9 cellular contexts compared by ENCODE assay signal in the genomic region with DNA sequence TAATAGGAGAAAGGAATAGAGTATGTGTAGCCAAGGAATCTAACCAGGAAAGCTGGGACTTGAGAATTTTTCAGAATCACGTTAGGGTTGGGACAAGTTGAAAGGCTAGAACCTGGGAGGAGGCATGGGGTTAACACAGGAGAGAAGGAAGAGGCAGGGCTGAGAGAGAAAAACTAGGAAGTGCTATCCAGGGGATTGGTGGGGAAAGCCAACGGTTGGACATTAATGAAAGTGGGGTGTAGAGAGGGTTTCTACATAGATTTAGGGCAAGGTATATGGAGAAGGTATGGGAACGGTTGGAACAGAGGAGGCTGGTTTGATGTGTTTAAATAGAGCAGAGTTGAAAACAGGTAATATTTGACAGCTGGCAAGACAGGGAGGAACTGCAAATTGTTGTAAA. TPM values are rescaled to one million over a fixed set of nuclear protein-coding genes. Genes with fewer than 3 reads are reported as not detected.
A peak's percentile ranks its signal among the peaks of the same experiment; 100 is the strongest.
DNase-seq lines count a peak whose midpoint lies in the region; ATAC-seq, FAIRE-seq and TF ChIP-seq lines count a peak whose summit lies in the region.
"Had no signal": no experiment of that assay in that cellular context is flagged by ENCODE, and none has a peak within 500 bp of the region (broad histone marks: within the 10 kb centered on the region; RNA-seq: fewer than 3 reads in every experiment).

No MANE protein-coding gene starts in this region.

- no peaks in the 10 kb centered on the region for H3K9me3 ChIP-seq in DND-41 (ENCODE audit: insufficient read depth, low read length, severe bottlenecking)
- no peaks in the 10 kb centered on the region for H3K9me3 ChIP-seq in OCI-LY3 (ENCODE audit: insufficient read depth, low read length)
- H3K9me3 ChIP-seq in endothelial cell of umbilical vein (replicated peaks; ENCODE audit: control insufficient read depth, insufficient read depth, low read length), result no peaks in the 10 kb centered on the region
- peaks cover under 1% of the 10 kb centered on the region for H3K9me3 ChIP-seq in trophoblast cell (ENCODE audit: insufficient read depth, low read depth, low read length)

- H2BK12ac ChIP-seq in trophoblast cell (ENCODE audit: low read length), result no peak overlapping the region

- peaks cover 71% of the 10 kb centered on the region for H4K20me1 ChIP-seq in DND-41 (ENCODE audit: insufficient read depth, low read length)
- H4K20me1 ChIP-seq in OCI-LY3 (ENCODE audit: insufficient read depth, low read length), result peaks cover 65% of the 10 kb centered on the region
- H4K20me1 ChIP-seq in endothelial cell of umbilical vein (replicated peaks; ENCODE audit: control insufficient read depth, extremely low read depth, insufficient read depth, low read length), result peaks cover 23% of the 10 kb centered on the region

- ATAC-seq in DND-41 (ENCODE audit: insufficient read depth, low read depth) (no peak), HG03097 (IDR thresholded peaks at IDR 0.05; ENCODE audit: low FRiP score, unreplicated experiment) (no peak)

- no peak overlapping the region for H3K14ac ChIP-seq in trophoblast cell (ENCODE audit: low read length)

- no peak overlapping the region for H2AFZ ChIP-seq in DND-41 (ENCODE audit: low read depth, low read length)
- no peak overlapping the region for H2AFZ ChIP-seq in OCI-LY3 (ENCODE audit: low read depth, low read length)
- no peak overlapping the region for H2AFZ ChIP-seq in endothelial cell of umbilical vein (ENCODE audit: low read depth, low read length)
- no peak overlapping the region for H2AFZ ChIP-seq in trophoblast cell (ENCODE audit: insufficient read depth, low read length, poor library complexity)

- H3K4me1 ChIP-seq in DND-41 (ENCODE audit: insufficient read depth, low read length), result peaks cover 43% of the 10 kb centered on the region
- H3K4me1 ChIP-seq in OCI-LY3 (ENCODE audit: low read length), result peaks cover 37% of the 10 kb centered on the region
- peaks cover 26% of the 10 kb centered on the region for H3K4me1 ChIP-seq in endothelial cell of umbilical vein (ENCODE audit: control insufficient read depth, extremely low read depth, insufficient read depth, low read length)
- peaks cover 10 to 14% of the 10 kb centered on the region in 2 experiments for H3K4me1 ChIP-seq in trophoblast cell (ENCODE audit: control insufficient read depth in 1 of 2, insufficient read depth in 2 of 2, low read length in 2 of 2)

- CTCF ChIA-PET in endothelial cell of umbilical vein (lab: Charles Lee), result no interaction called here

- peak overlapping the region; percentile 18; the same call in 1 of the 2 replicates for H3K27ac ChIP-seq in DND-41 (ENCODE audit: low read length)
- no peak overlapping the region for H3K27ac ChIP-seq in OCI-LY3 (ENCODE audit: low read length)
- H3K27ac ChIP-seq in endothelial cell of umbilical vein (ENCODE audit: insufficient read depth, low read depth, low read length), result no peak overlapping the region
- H3K27ac ChIP-seq in trophoblast cell (ENCODE audit: low read depth, low read length), result no peak overlapping the region
- no peak overlapping the region for H3K27ac ChIP-seq in brain microvascular endothelial cell

- FAIRE-seq in endothelial cell of umbilical vein (lab: Jason Lieb, UNC), result no peak

- peak overlapping the region in 1 of 2 experiments; percentile 65; a peak in 1 of 4 replicates for H3K4me3 ChIP-seq in DND-41 (ENCODE audit: low read depth in 1 of 2, low read length in 2 of 2)
- H3K4me3 ChIP-seq in OCI-LY3 (ENCODE audit: low read length), result peak overlapping the region; percentile 99
- peak overlapping the region in 1 of 3 experiments; percentile 91 for H3K4me3 ChIP-seq in endothelial cell of umbilical vein (replicated peaks in 1 of 3; ENCODE audit: insufficient read depth in 1 of 3, low read depth in 1 of 3, low read length in 3 of 3)
- no peak overlapping the region for H3K4me3 ChIP-seq in trophoblast cell (ENCODE audit: low read depth, low read length)
- H3K4me3 ChIP-seq in brain microvascular endothelial cell (ENCODE audit: low read depth, low read length), result no peak overlapping the region

- H4K8ac ChIP-seq in trophoblast cell (ENCODE audit: low read depth, low read length), result no peak overlapping the region

- H3K9me1 ChIP-seq in endothelial cell of umbilical vein (replicated peaks; ENCODE audit: control insufficient read depth, extremely low read depth, insufficient read depth, low read length), result no peaks in the 10 kb centered on the region

- H3K4me2 ChIP-seq in DND-41 (ENCODE audit: insufficient read depth, low read length), result peak overlapping the region; percentile 76
- H3K4me2 ChIP-seq in OCI-LY3 (ENCODE audit: low read length), result peak overlapping the region; percentile 99
- peak overlapping the region; percentile 98 for H3K4me2 ChIP-seq in endothelial cell of umbilical vein (ENCODE audit: insufficient read depth, low read length)
- peak overlapping the region; percentile 6 for H3K4me2 ChIP-seq in trophoblast cell (ENCODE audit: low read length)

- H2BK5ac ChIP-seq in trophoblast cell (ENCODE audit: low read depth, low read length, poor library complexity), result no peak overlapping the region

- DNase-seq in DND-41, result no peak
- DNase-seq in endothelial cell of umbilical vein (ENCODE audit: low read depth, low spot score), result no peak
- DNase-seq in trophoblast cell, result no peak
- no peak for DNase-seq in germinal center (ENCODE audit: low spot score)
- no peak for DNase-seq in brain microvascular endothelial cell
- no peak for DNase-seq in NCI-H1694 (lab: John Stamatoyannopoulos, UW)
- DNase-seq: NCI-H446 had no signal

- peaks cover 20% of the 10 kb centered on the region for H3K79me1 ChIP-seq in trophoblast cell (ENCODE audit: low read length)

- intact Hi-C loops in endothelial cell of umbilical vein (cut with micrococcal nuclease), result no loop called here

- 100% methylated on average over 1 of the region's 3 CpGs for WGBS in trophoblast cell (ENCODE audit: extremely low coverage, insufficient coverage, insufficient read length)

- no peak overlapping the region for H2AK5ac ChIP-seq in trophoblast cell (ENCODE audit: low read length)

- H2BK120ac ChIP-seq in trophoblast cell (ENCODE audit: insufficient read depth, low read length, poor library complexity), result no peak overlapping the region

- H3K4ac ChIP-seq in trophoblast cell (ENCODE audit: low read depth, low read length), result peak overlapping the region; percentile 95

- POLR2A ChIA-PET in endothelial cell of umbilical vein (lab: Charles Lee), result no interaction called here

- H3K79me2 ChIP-seq in DND-41 (ENCODE audit: insufficient read depth, low read length) (peaks cover 96% of the 10 kb centered on the region), OCI-LY3 (ENCODE audit: low read length) (peaks cover 92% of the 10 kb centered on the region), endothelial cell of umbilical vein (ENCODE audit: control insufficient read depth, insufficient read depth, low read length) (peaks cover 72% of the 10 kb centered on the region), trophoblast cell (ENCODE audit: control insufficient read depth, insufficient read depth, low read length, poor library complexity) (peaks cover 46% of the 10 kb centered on the region)

- H3K36me3 ChIP-seq in DND-41 (ENCODE audit: insufficient read depth, low read length) (peaks cover 71% of the 10 kb centered on the region), OCI-LY3 (replicated peaks; ENCODE audit: low read depth, low read length) (peaks cover 69% of the 10 kb centered on the region), endothelial cell of umbilical vein (ENCODE audit: control insufficient read depth in 2 of 2, extremely low read depth in 1 of 2, insufficient read depth in 2 of 2, low read length in 2 of 2) (peaks cover 25 to 28% of the 10 kb centered on the region in 2 experiments), trophoblast cell (ENCODE audit: control insufficient read depth in 1 of 2, insufficient read depth in 2 of 2, low read length in 2 of 2) (peaks cover 25 to 37% of the 10 kb centered on the region in 2 experiments), brain microvascular endothelial cell (replicated peaks) (peaks cover 38% of the 10 kb centered on the region)

- peak overlapping the region; percentile 83 for H3K9ac ChIP-seq in DND-41 (ENCODE audit: low read depth, low read length)
- H3K9ac ChIP-seq in OCI-LY3 (ENCODE audit: low read length), result peak overlapping the region; percentile 23; the same call in 1 of the 2 replicates
- H3K9ac ChIP-seq in endothelial cell of umbilical vein (replicated peaks; ENCODE audit: extremely low read depth, insufficient read depth, low read length), result no peak overlapping the region
- no peak overlapping the region for H3K9ac ChIP-seq in trophoblast cell (ENCODE audit: low read length)

- in situ Hi-C loops in brain microvascular endothelial cell (cut with HindIII; ENCODE audit: low pct_ligation_motif_present, low sequenced_read_pairs), result no loop called here

- H3K27me3 ChIP-seq in DND-41 (ENCODE audit: insufficient read depth, low read length, poor library complexity) (no peaks in the 10 kb centered on the region), OCI-LY3 (ENCODE audit: low read depth, low read length) (no peaks in the 10 kb centered on the region), endothelial cell of umbilical vein (ENCODE audit: control insufficient read depth in 2 of 2, insufficient read depth in 2 of 2, low read length in 2 of 2) (no peaks in the 10 kb centered on the region), trophoblast cell (ENCODE audit: insufficient read depth, low read length) (no peaks in the 10 kb centered on the region), brain microvascular endothelial cell (replicated peaks) (no peaks in the 10 kb centered on the region)

- no peak overlapping the region for H3K18ac ChIP-seq in trophoblast cell (ENCODE audit: low read length)

- H3K23ac ChIP-seq in trophoblast cell (ENCODE audit: low read length), result no peak overlapping the region

- H4K91ac ChIP-seq in trophoblast cell (ENCODE audit: low read depth, low read length), result no peak overlapping the region

- no peak for TF ChIP-seq CTCF in DND-41 (IDR thresholded peaks at IDR 0.05; ENCODE audit: borderline replicate concordance, extremely low read depth, low read length, poor library complexity, severe bottlenecking)
- TF ChIP-seq CTCF in OCI-LY3 (IDR thresholded peaks at IDR 0.05; ENCODE audit: low read depth, low read length), result no peak
- no peak for TF ChIP-seq CTCF in endothelial cell of umbilical vein (IDR thresholded peaks at IDR 0.05; ENCODE audit: extremely low read depth in 1 of 2, insufficient read depth in 1 of 2, low read depth in 1 of 2, low read length in 2 of 2)
- TF ChIP-seq CTCF in brain microvascular endothelial cell (IDR thresholded peaks at IDR 0.05; ENCODE audit: low read depth, low read length, missing control alignments), result no peak

- dilution Hi-C loops in endothelial cell of umbilical vein (cut with MboI; ENCODE audit: extremely low pct_ligation_motif_present, low sequenced_read_pairs), result no loop called here

- no peak overlapping the region for H4K12ac ChIP-seq in trophoblast cell (ENCODE audit: low read depth, low read length)

- TF ChIP-seq POLR2A in endothelial cell of umbilical vein (IDR thresholded peaks at IDR 0.05; ENCODE audit: low read depth, low read length), result no peak

- BruUV-seq in endothelial cell of umbilical vein (replicated peaks; lab: Mats Ljungman, UMichigan), result no TSS peak

RNA-seq across cellular contexts. Expression of a gene that starts 2.7 kb away (rescaled TPM):
- total RNA-seq in endothelial cell of umbilical vein, result 483 and 492 TPM in 2 replicates
- polyA plus RNA-seq in endothelial cell of umbilical vein, result 270 and 296 TPM in 2 replicates
- 169 and 220 TPM in 2 replicates for polyA plus RNA-seq in endothelial cell of umbilical vein (2011; cell fraction: cytosol; rRNA removed)
- polyA plus RNA-seq in endothelial cell of umbilical vein (2011; cell fraction: nucleus; rRNA removed), result 1,376 and 1,655 TPM in 2 replicates
- polyA plus RNA-seq in endothelial cell of umbilical vein (2012), result 372 and 395 TPM in 2 replicates
- 229 and 305 TPM in 2 replicates for polyA minus RNA-seq in endothelial cell of umbilical vein
- 119 TPM for polyA minus RNA-seq in endothelial cell of umbilical vein (2011; cell fraction: cytosol; rRNA and poly(A)+ RNA removed)
- polyA minus RNA-seq in endothelial cell of umbilical vein (2011; cell fraction: nucleus; rRNA and poly(A)+ RNA removed), result 325 and 340 TPM in 2 replicates
- 472 and 481 TPM in 2 replicates for polyA plus RNA-seq in trophoblast cell (2013)

RNA-seq across cellular contexts. Expression of a gene that starts 21.9 kb away (rescaled TPM):
- 158 and 251 TPM in 2 replicates for total RNA-seq in endothelial cell of umbilical vein
- 848 and 1,320 TPM in 2 replicates for polyA plus RNA-seq in endothelial cell of umbilical vein
- 272 and 281 TPM in 2 replicates for polyA plus RNA-seq in endothelial cell of umbilical vein (2011; cell fraction: cytosol; rRNA removed)
- 65.8 and 77.0 TPM in 2 replicates for polyA plus RNA-seq in endothelial cell of umbilical vein (2011; cell fraction: nucleus; rRNA removed)
- polyA plus RNA-seq in endothelial cell of umbilical vein (2012), result 209 and 341 TPM in 2 replicates
- 126 and 159 TPM in 2 replicates for polyA minus RNA-seq in endothelial cell of umbilical vein
- 101 TPM for polyA minus RNA-seq in endothelial cell of umbilical vein (2011; cell fraction: cytosol; rRNA and poly(A)+ RNA removed)
- polyA minus RNA-seq in endothelial cell of umbilical vein (2011; cell fraction: nucleus; rRNA and poly(A)+ RNA removed), result 7.7 and 18.0 TPM in 2 replicates
- polyA plus RNA-seq in trophoblast cell (2013), result 100 TPM in 2 replicates

RNA-seq across cellular contexts. Expression of a gene that starts 32.2 kb away (rescaled TPM):
- not detected in 2 replicates for total RNA-seq in endothelial cell of umbilical vein
- polyA plus RNA-seq in endothelial cell of umbilical vein, result not detected in 2 replicates
- not detected in 2 replicates for polyA plus RNA-seq in endothelial cell of umbilical vein (2011; cell fraction: cytosol; rRNA removed)
- not detected in 2 replicates for polyA plus RNA-seq in endothelial cell of umbilical vein (2011; cell fraction: nucleus; rRNA removed)
- not detected in 2 replicates for polyA plus RNA-seq in endothelial cell of umbilical vein (2012)
- polyA minus RNA-seq in endothelial cell of umbilical vein, result not detected in 2 replicates
- not detected for polyA minus RNA-seq in endothelial cell of umbilical vein (2011; cell fraction: cytosol; rRNA and poly(A)+ RNA removed)
- polyA minus RNA-seq in endothelial cell of umbilical vein (2011; cell fraction: nucleus; rRNA and poly(A)+ RNA removed), result not detected in 2 replicates
- not detected in 2 replicates for polyA plus RNA-seq in trophoblast cell (2013)

RNA-seq across cellular contexts. Expression of a gene that starts 35.1 kb away (rescaled TPM):
- total RNA-seq in endothelial cell of umbilical vein, result 0.53 and 0.60 TPM in 2 replicates
- polyA plus RNA-seq in endothelial cell of umbilical vein, result 0.33 and 0.53 TPM in 2 replicates
- 0.10 and 0.39 TPM in 2 replicates for polyA plus RNA-seq in endothelial cell of umbilical vein (2011; cell fraction: cytosol; rRNA removed)
- polyA plus RNA-seq in endothelial cell of umbilical vein (2011; cell fraction: nucleus; rRNA removed), result 0.66 and 0.74 TPM in 2 replicates
- polyA plus RNA-seq in endothelial cell of umbilical vein (2012), result 0.23 TPM in 1 of 2 replicates, not detected in the other
- polyA minus RNA-seq in endothelial cell of umbilical vein, result 0.12 TPM in 1 of 2 replicates, not detected in the other
- 0.72 TPM for polyA minus RNA-seq in endothelial cell of umbilical vein (2011; cell fraction: cytosol; rRNA and poly(A)+ RNA removed)
- 0.14 and 0.67 TPM in 2 replicates for polyA minus RNA-seq in endothelial cell of umbilical vein (2011; cell fraction: nucleus; rRNA and poly(A)+ RNA removed)
- polyA plus RNA-seq in trophoblast cell (2013), result 0.90 and 1.0 TPM in 2 replicates

RNA-seq across cellular contexts. Expression of a gene that starts 43.1 kb away (rescaled TPM):
- total RNA-seq in endothelial cell of umbilical vein, result not detected in 2 replicates
- not detected in 2 replicates for polyA plus RNA-seq in endothelial cell of umbilical vein
- not detected in 2 replicates for polyA plus RNA-seq in endothelial cell of umbilical vein (2011; cell fraction: cytosol; rRNA removed)
- not detected in 2 replicates for polyA plus RNA-seq in endothelial cell of umbilical vein (2011; cell fraction: nucleus; rRNA removed)
- polyA plus RNA-seq in endothelial cell of umbilical vein (2012), result not detected in 2 replicates
- not detected in 2 replicates for polyA minus RNA-seq in endothelial cell of umbilical vein
- polyA minus RNA-seq in endothelial cell of umbilical vein (2011; cell fraction: cytosol; rRNA and poly(A)+ RNA removed), result not detected
- polyA minus RNA-seq in endothelial cell of umbilical vein (2011; cell fraction: nucleus; rRNA and poly(A)+ RNA removed), result not detected in 2 replicates
- polyA plus RNA-seq in trophoblast cell (2013), result not detected in 2 replicates

Comparison
In these comparisons a context has a peak if more than half of its experiments do, and no peak if none do; other contexts are left out.
1. H3K4me2 ChIP-seq: peak in every context shown above with its lines; median percentile 99 in OCI-LY3; 98 in endothelial cell of umbilical vein; 76 in DND-41; 6 in trophoblast cell.
2. H3K9ac ChIP-seq: peak in DND-41 (single experiment) and OCI-LY3 (single experiment); none in endothelial cell of umbilical vein (single experiment) and trophoblast cell (single experiment).